Comparison of ENCODE assay signal across 9 cellular contexts in genomic region chr5:95973793-95974325, GRCh38. TPM values are rescaled to one million over a fixed set of nuclear protein-coding genes. Genes with fewer than 3 reads are reported as not detected.
A peak's percentile ranks its signal among the peaks of the same experiment; 100 is the strongest.
DNase-seq lines count a peak whose midpoint lies in the region; ATAC-seq, FAIRE-seq and TF ChIP-seq lines count a peak whose summit lies in the region.
"Had no signal": no experiment of that assay in that cellular context is flagged by ENCODE, and none has a peak within 500 bp of the region (broad histone marks: within the 10 kb centered on the region; RNA-seq: fewer than 3 reads in every experiment).

No MANE protein-coding gene starts in this region.

- H2AFZ ChIP-seq in IMR-90 (replicated peaks; ENCODE audit: low read length, poor library complexity) (peak overlapping the region; percentile 23), endothelial cell of umbilical vein (ENCODE audit: low read depth, low read length) (no peak overlapping the region)

- peaks cover 8 to 11% of the 10 kb centered on the region in 2 experiments; a peak in 3 of 4 replicates for H3K79me1 ChIP-seq in IMR-90 (ENCODE audit: low read depth in 1 of 2, low read length in 2 of 2)

- H3K4me1 ChIP-seq in IMR-90 (ENCODE audit: control insufficient read depth, insufficient read depth, low read length) (peaks cover 13% of the 10 kb centered on the region), endothelial cell of umbilical vein (ENCODE audit: control insufficient read depth, extremely low read depth, insufficient read depth, low read length) (peaks cover 7% of the 10 kb centered on the region)

- dilution Hi-C loops in IMR-90 (cut with HindIII; ENCODE audit: low sequenced_read_pairs, unreplicated experiment) = no loop called here
- dilution Hi-C loops in endothelial cell of umbilical vein (cut with MboI; ENCODE audit: extremely low pct_ligation_motif_present, low sequenced_read_pairs) = loop anchor here (25.0 kb wide), 1 partner anchor 363 kb away; no protein-coding TSS in a partner anchor

- no peak overlapping the region for H3K56ac ChIP-seq in IMR-90 (ENCODE audit: extremely low read depth, insufficient read depth, low read length)

- H2BK20ac ChIP-seq in IMR-90 (ENCODE audit: low read depth, low read length) = peak overlapping the region; percentile 46; the same call in 1 of the 2 replicates

- peak; percentile 48 for DNase-seq in GM10266 (ENCODE audit: extremely low spot score)
- DNase-seq in IMR-90 = peak; percentile 92
- DNase-seq in endothelial cell of umbilical vein (ENCODE audit: low read depth, low spot score) = peak; percentile 48
- DNase-seq in NCI-H446 (lab: John Stamatoyannopoulos, UW) = no peak
- no peak for DNase-seq in activated CD8-positive, alpha-beta memory T cell treated with anti-CD3 and anti-CD28 coated beads for 24 hours
- DNase-seq in activated effector memory CD4-positive, alpha-beta T cell treated with Interleukin-2 at 50 U/mL for 16 hours = no peak
- no peak for DNase-seq in RWPE1 (ENCODE audit: low spot score)

- peak overlapping the region; percentile 69 for H2AK5ac ChIP-seq in IMR-90 (ENCODE audit: low read depth, low read length)

- no peak overlapping the region for H3K9ac ChIP-seq in IMR-90 (ENCODE audit: low read depth, low read length)
- H3K9ac ChIP-seq in endothelial cell of umbilical vein (replicated peaks; ENCODE audit: extremely low read depth, insufficient read depth, low read length) = no peak overlapping the region

- H3K4me2 ChIP-seq in IMR-90 (ENCODE audit: low read depth, low read length) = peak overlapping the region; percentile 62
- no peak overlapping the region for H3K4me2 ChIP-seq in endothelial cell of umbilical vein (ENCODE audit: insufficient read depth, low read length)

- no peaks in the 10 kb centered on the region for H3K36me3 ChIP-seq in IMR-90 (ENCODE audit: control insufficient read depth, insufficient read depth, low read length)
- no peaks in the 10 kb centered on the region for H3K36me3 ChIP-seq in endothelial cell of umbilical vein (ENCODE audit: control insufficient read depth in 2 of 2, extremely low read depth in 1 of 2, insufficient read depth in 2 of 2, low read length in 2 of 2)

- H3K9me3 ChIP-seq in IMR-90 (ENCODE audit: control insufficient read depth, insufficient read depth, low read length) (peaks cover 2% of the 10 kb centered on the region; the same call in 1 of the 2 replicates), endothelial cell of umbilical vein (replicated peaks; ENCODE audit: control insufficient read depth, insufficient read depth, low read length) (no peaks in the 10 kb centered on the region)

- TF ChIP-seq RAD21 in IMR-90 (IDR thresholded peaks at IDR 0.05; ENCODE audit: low read length) = no peak

- H2BK120ac ChIP-seq in IMR-90 (ENCODE audit: low read depth, low read length) = peak overlapping the region; percentile 70

- no peaks in the 10 kb centered on the region for H3K79me2 ChIP-seq in endothelial cell of umbilical vein (ENCODE audit: control insufficient read depth, insufficient read depth, low read length)

- WGBS in IMR-90 (ENCODE audit: extremely low coverage in 2 of 2, insufficient read length in 1 of 2), 2 experiments = no CpG with 5 or more reads among the region's 3 CpGs

- TF ChIP-seq CTCF in GM10266 (IDR thresholded peaks at IDR 0.05; ENCODE audit: control insufficient read depth, insufficient read depth, low read depth, missing control alignments) (no peak), IMR-90 (conservative IDR thresholded peaks at IDR 0.05; ENCODE audit: low read depth, low read length) (no peak), endothelial cell of umbilical vein (IDR thresholded peaks at IDR 0.05; ENCODE audit: extremely low read depth in 1 of 2, insufficient read depth in 1 of 2, low read depth in 1 of 2, low read length in 2 of 2) (no peak), RWPE1 (conservative IDR thresholded peaks at IDR 0.05; ENCODE audit: low read depth) (no peak)

- H4K91ac ChIP-seq in IMR-90 (ENCODE audit: insufficient read depth, low read depth, low read length) = peak overlapping the region; percentile 57

- H3K23ac ChIP-seq in IMR-90 (ENCODE audit: low read depth, low read length) = 0 out of 2 replicates have a peak overlapping the region, but pooled peaks have one; percentile 36

- peak overlapping the region; percentile 70 for H3K27ac ChIP-seq in IMR-90 (ENCODE audit: insufficient read depth, low read length)
- no peak overlapping the region for H3K27ac ChIP-seq in endothelial cell of umbilical vein (ENCODE audit: insufficient read depth, low read depth, low read length)
- H3K27ac ChIP-seq in RWPE1 = no peak overlapping the region

- TF ChIP-seq POLR2A in IMR-90 (IDR thresholded peaks at IDR 0.05; ENCODE audit: low read depth, low read length) = no peak
- no peak for TF ChIP-seq POLR2A in endothelial cell of umbilical vein (IDR thresholded peaks at IDR 0.05; ENCODE audit: low read depth, low read length)

- ATAC-seq in GM21515 (IDR thresholded peaks at IDR 0.05; ENCODE audit: unreplicated experiment) = peak; percentile 83
- ATAC-seq in IMR-90 (ENCODE audit: low read depth) = peak; percentile 85
- ATAC-seq: HCT116 had no signal

- H2BK15ac ChIP-seq in IMR-90 (ENCODE audit: low read depth, low read length) = peak overlapping the region; percentile 43; the same call in 1 of the 3 replicates

- peak overlapping the region; percentile 86 for H2BK5ac ChIP-seq in IMR-90 (ENCODE audit: low read depth, low read length, poor library complexity, severe bottlenecking)

- intact Hi-C loops in IMR-90 (cut with micrococcal nuclease) = no loop called here
- intact Hi-C loops in endothelial cell of umbilical vein (cut with micrococcal nuclease) = no loop called here

- H3K4me3 ChIP-seq in IMR-90 (ENCODE audit: insufficient read depth, low read depth, low read length) (no peak overlapping the region), endothelial cell of umbilical vein (replicated peaks in 1 of 3; ENCODE audit: insufficient read depth in 1 of 3, low read depth in 1 of 3, low read length in 3 of 3) (no peak overlapping the region)

- H3K18ac ChIP-seq in IMR-90 (ENCODE audit: low read depth, low read length) = peak overlapping the region; percentile 0; the same call in 1 of the 2 replicates

- no TSS peak for BruUV-seq in IMR-90 (replicated peaks; lab: Mats Ljungman, UMichigan)
- no TSS peak for BruUV-seq in endothelial cell of umbilical vein (replicated peaks; lab: Mats Ljungman, UMichigan)

- H3K4ac ChIP-seq in IMR-90 (ENCODE audit: low read depth, low read length) = peak overlapping the region; percentile 26

- FAIRE-seq in endothelial cell of umbilical vein (lab: Jason Lieb, UNC) = no peak

- H4K8ac ChIP-seq in IMR-90 (ENCODE audit: low read depth in 2 of 2, low read length in 2 of 2) = peak overlapping the region; percentile 0 to 68; a peak in 3 of 4 replicates

- H4K20me1 ChIP-seq in IMR-90 (ENCODE audit: insufficient read depth, low read length) = no peaks in the 10 kb centered on the region
- H4K20me1 ChIP-seq in endothelial cell of umbilical vein (replicated peaks; ENCODE audit: control insufficient read depth, extremely low read depth, insufficient read depth, low read length) = no peaks in the 10 kb centered on the region

- no peaks in the 10 kb centered on the region for H3K27me3 ChIP-seq in IMR-90 (ENCODE audit: control insufficient read depth, insufficient read depth, low read length)
- H3K27me3 ChIP-seq in endothelial cell of umbilical vein (ENCODE audit: control insufficient read depth in 2 of 2, insufficient read depth in 2 of 2, low read length in 2 of 2) = no peaks in the 10 kb centered on the region

- H3K9me1 ChIP-seq in IMR-90 (ENCODE audit: insufficient read depth, low read length) (peaks cover 6% of the 10 kb centered on the region; the same call in 1 of the 2 replicates), endothelial cell of umbilical vein (replicated peaks; ENCODE audit: control insufficient read depth, extremely low read depth, insufficient read depth, low read length) (no peaks in the 10 kb centered on the region)

- CTCF ChIA-PET in IMR-90 (lab: Yijun Ruan, JAX) (interaction anchor here (0.6 to 1.1 kb wide), 2 partner anchors 12 to 628 kb away, joined by 3 to 5 read pairs; partner anchors contain the start of gene ELL2), endothelial cell of umbilical vein (lab: Charles Lee) (interaction anchor here (1.1 to 1.7 kb wide), 7 partner anchors 9 to 363 kb away, joined by 3 to 6 read pairs (median 3); partner anchors contain the start of gene ELL2), RWPE1 (lab: Yijun Ruan, JAX) (interaction anchor here (0.7 kb wide), 1 partner anchor 75 kb away, joined by 4 read pairs; no protein-coding TSS in a partner anchor)

- in situ Hi-C loops in IMR-90 (cut with MboI; ENCODE audit: low sequenced_read_pairs) = no loop called here

- peak overlapping the region; percentile 5; the same call in 1 of the 2 replicates for H4K5ac ChIP-seq in IMR-90 (ENCODE audit: low read depth, low read length)

- peak overlapping the region; percentile 10; the same call in 1 of the 2 replicates for H3K14ac ChIP-seq in IMR-90 (replicated peaks; ENCODE audit: low read depth, low read length)

- H2AK9ac ChIP-seq in IMR-90 (replicated peaks; ENCODE audit: low read depth, low read length, poor library complexity) = peak overlapping the region; percentile 83

- POLR2A ChIA-PET in IMR-90 (lab: Charles Lee; ENCODE audit: unreplicated experiment) = no interaction called here
- POLR2A ChIA-PET in endothelial cell of umbilical vein (lab: Charles Lee) = no interaction called here
- POLR2A ChIA-PET in RWPE1 (lab: Yijun Ruan, JAX; ENCODE audit: low non-redundant PET) = interaction anchor here (0.5 kb wide), 1 partner anchor 10 kb away, joined by 5 read pairs; no protein-coding TSS in a partner anchor

TF ChIP-seq in IMR-90, 13 proteins besides CTCF, POLR2A, EP300 and RAD21 (continues in another document):
- peak; percentile 72 for TF ChIP-seq FOS (IDR thresholded peaks at IDR 0.05; ENCODE audit: low read depth, low read length)
- TF ChIP-seq CEBPB (IDR thresholded peaks at IDR 0.05; ENCODE audit: low read depth, low read length) = peak; percentile 71; the same call in 1 of the 2 replicates

TF ChIP-seq in endothelial cell of umbilical vein, 7 proteins besides CTCF, POLR2A, EP300 and RAD21 (continues in another document):
- TF ChIP-seq GATA2 (IDR thresholded peaks at IDR 0.05; ENCODE audit: insufficient read depth, insufficient read length, low read depth, low read length) = peak; percentile 33

RNA-seq across cellular contexts. Expression of gene ELL2, which starts 12.2 kb away (rescaled TPM):
- 92.5 and 137 TPM in 2 replicates for total RNA-seq in IMR-90 (2012; rRNA removed)
- polyA plus RNA-seq in IMR-90 (2012; rRNA removed) = 52.4 and 61.4 TPM in 2 replicates
- 16.4 and 21.9 TPM in 2 replicates for polyA plus RNA-seq in IMR-90 (2012; cell fraction: cytosol; rRNA removed)
- polyA plus RNA-seq in IMR-90 (2012; cell fraction: nucleus; rRNA removed; ENCODE audit: low replicate concordance) = 23.4 and 161 TPM in 2 replicates
- total RNA-seq in endothelial cell of umbilical vein = 26.0 and 39.8 TPM in 2 replicates
- polyA plus RNA-seq in endothelial cell of umbilical vein = 6.1 and 6.8 TPM in 2 replicates
- polyA plus RNA-seq in endothelial cell of umbilical vein (2011; cell fraction: cytosol; rRNA removed) = 7.3 and 7.9 TPM in 2 replicates
- polyA plus RNA-seq in endothelial cell of umbilical vein (2011; cell fraction: nucleus; rRNA removed) = 27.6 and 29.9 TPM in 2 replicates
- 22.1 and 32.9 TPM in 2 replicates for polyA plus RNA-seq in endothelial cell of umbilical vein (2012)
- polyA minus RNA-seq in endothelial cell of umbilical vein = 24.6 and 41.9 TPM in 2 replicates
- 23.9 TPM for polyA minus RNA-seq in endothelial cell of umbilical vein (2011; cell fraction: cytosol; rRNA and poly(A)+ RNA removed)
- 144 and 209 TPM in 2 replicates for polyA minus RNA-seq in endothelial cell of umbilical vein (2011; cell fraction: nucleus; rRNA and poly(A)+ RNA removed)

Comparison
In these comparisons a context has a peak if more than half of its experiments do, and no peak if none do; other contexts are left out.
1. DNase-seq: peak in GM10266 (single experiment), IMR-90 (single experiment) and endothelial cell of umbilical vein (single experiment); none in NCI-H446 (0 of 2), activated CD8-positive, alpha-beta memory T cell treated with anti-CD3 and anti-CD28 coated beads for 24 hours (single experiment), activated effector memory CD4-positive, alpha-beta T cell treated with Interleukin-2 at 50 U/mL for 16 hours (single experiment) and RWPE1 (single experiment).